Comparison of ENCODE assay signal across 25 cellular contexts in the genomic region with DNA sequence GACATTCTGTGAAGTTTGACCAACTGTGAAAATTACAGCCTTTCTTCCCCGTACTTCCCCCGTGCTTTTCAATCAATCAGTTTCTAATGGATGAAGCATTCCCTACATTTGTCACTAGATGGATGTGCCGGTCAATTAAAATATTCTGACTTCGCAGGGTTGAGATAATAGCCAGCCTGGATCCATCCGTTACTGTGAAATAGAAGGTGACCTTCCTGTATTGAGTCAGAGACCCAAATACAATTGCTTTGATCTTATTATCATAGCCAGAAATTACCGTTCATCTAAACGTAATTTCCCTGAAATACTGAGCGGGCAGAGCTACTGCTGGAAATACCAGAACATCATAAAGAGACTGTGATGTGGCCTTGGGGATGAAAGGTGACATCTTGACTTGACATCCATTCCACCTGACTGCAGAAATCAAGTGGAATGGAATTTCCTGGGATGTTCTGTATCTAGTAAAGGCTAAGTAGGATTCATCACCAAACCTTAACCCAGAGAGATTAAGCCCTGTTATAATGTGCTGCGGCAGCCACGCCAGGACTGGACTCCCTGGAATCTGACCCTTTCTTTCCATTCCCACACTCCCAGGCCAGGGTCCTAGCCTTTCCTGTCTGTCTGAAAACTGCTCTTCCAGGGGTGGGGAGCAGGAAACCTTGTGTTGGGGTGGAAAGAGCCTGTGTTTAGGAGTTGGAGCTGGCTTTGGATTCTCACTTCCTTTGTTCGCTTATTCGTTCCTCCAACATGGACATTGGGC. TPM values are rescaled to one million over a fixed set of nuclear protein-coding genes. Genes with fewer than 3 reads are reported as not detected.
DNase-seq lines count a peak whose midpoint lies in the region; ATAC-seq, FAIRE-seq and TF ChIP-seq lines count a peak whose summit lies in the region.
"Had no signal": no experiment of that assay in that cellular context is flagged by ENCODE, and none has a peak within 500 bp of the region (broad histone marks: within the 10 kb centered on the region; RNA-seq: fewer than 3 reads in every experiment).

No MANE protein-coding gene starts in this region.

- H3K9me2 ChIP-seq in GM23338 (ENCODE audit: insufficient read depth) (no peaks in the 10 kb centered on the region), neural cell (ENCODE audit: insufficient read depth, low read length) (no peaks in the 10 kb centered on the region)

- H3K56ac ChIP-seq in H1 (replicated peaks; ENCODE audit: insufficient read length, low read depth, low read length), result no peak overlapping the region

- ATAC-seq in GM23338 (peak; percentile 28), HG02623 (IDR thresholded peaks at IDR 0.05; ENCODE audit: unreplicated experiment) (no peak), GM19397 (IDR thresholded peaks at IDR 0.05; ENCODE audit: unreplicated experiment) (no peak), GM21526 (IDR thresholded peaks at IDR 0.05; ENCODE audit: low FRiP score, unreplicated experiment) (no peak)
- peak; percentile 16 for ATAC-seq in activated T-helper 17 cell treated with anti-CD3 and anti-CD28 coated beads, Interleukin-2, amount 50 U/mL, for 72 hours (replicated peaks)

- peaks cover 4% of the 10 kb centered on the region for H3K27me3 Mint-ChIP-seq in GM23338 (ENCODE audit: insufficient read depth, low read depth, poor library complexity)
- H3K27me3 Mint-ChIP-seq in activated T-helper 17 cell treated with anti-CD3 and anti-CD28 coated beads, Interleukin-2, amount 50 U/mL, for 72 hours, result no peaks in the 10 kb centered on the region
- H3K27me3 Mint-ChIP-seq: IgD-negative memory B cell had no signal

- no peak overlapping the region for H2BK12ac ChIP-seq in H1 (ENCODE audit: low read depth, low read length)

- no peak overlapping the region for H3K9ac ChIP-seq in H1 (replicated peaks in 1 of 4; ENCODE audit: extremely low read depth in 1 of 4, low read depth in 3 of 4, low read length in 3 of 4)
- H3K9ac ChIP-seq in neural cell (ENCODE audit: low read length), result no peak overlapping the region
- H3K9ac ChIP-seq: GM23248 had no signal

- H3K36me3 ChIP-seq in GM23338 (ENCODE audit: insufficient read depth) (no peaks in the 10 kb centered on the region), H1 (ENCODE audit: control insufficient read depth in 2 of 4, insufficient read depth in 4 of 4, low read length in 3 of 4) (peaks cover 0 to 2% (median 0%) of the 10 kb centered on the region in 4 experiments; a peak in 2 of 8 replicates), neural cell (ENCODE audit: insufficient read depth, low read length) (no peaks in the 10 kb centered on the region)
- H3K36me3 ChIP-seq: HAP-1 had no signal

- no peak overlapping the region for H3K18ac ChIP-seq in H1 (ENCODE audit: extremely low read depth, low read length)

- no peak overlapping the region for H3K27ac ChIP-seq in GM23338 (ENCODE audit: low read depth)
- H3K27ac ChIP-seq in H1 (ENCODE audit: low read depth, low read length), result no peak overlapping the region
- peak overlapping the region; percentile 72 for H3K27ac ChIP-seq in neural cell (ENCODE audit: low read length)
- H3K27ac ChIP-seq: GM23248, HL-60, SJSA1 had no signal

- no peaks in the 10 kb centered on the region for H3K79me1 ChIP-seq in H1 (ENCODE audit: low read depth, low read length)

- no peak overlapping the region for H2BK15ac ChIP-seq in H1 (ENCODE audit: low read length)

- DNase-seq in GM23338 (ENCODE audit: low spot score) (no peak), H1 (ENCODE audit: low read depth in 1 of 2, low spot score in 2 of 2) (no peak), NCI-H1417 treated with DMSO at 0.1 percent for 48 hours (lab: John Stamatoyannopoulos, UW) (no peak)
- DNase-seq: Calu3, DMS79 treated with DMSO at 0.1 percent for 48 hours, GF-D8, GM23248, NCI-H1092, NCI-H1436, NCI-H187, NCI-H2171 treated with DMSO at 0.1 percent for 48 hours, NCI-H446, NCI-H526, Right ventricle myocardium superior, RPMI8226 had no signal

- TF ChIP-seq EP300 in H1 (IDR thresholded peaks at IDR 0.05; ENCODE audit: borderline replicate concordance in 1 of 2, low read depth in 2 of 2, low read length in 2 of 2) (no peak), neural cell (conservative IDR thresholded peaks at IDR 0.05; ENCODE audit: poor library complexity, severe bottlenecking) (no peak)

- TF ChIP-seq POLR2A in H1 (IDR thresholded peaks at IDR 0.05; ENCODE audit: control extremely low read depth in 1 of 2, low read depth in 2 of 2, low read length in 2 of 2), result no peak

- H3K4ac ChIP-seq in H1 (replicated peaks; ENCODE audit: insufficient read length, low read depth, low read length), result no peak overlapping the region

- CTCF ChIA-PET in H1 (lab: Charles Lee; ENCODE audit: partially characterized antibody), result interaction anchor here (0.5 to 6.6 kb wide), 14 partner anchors 10 to 1285 kb away, joined by 3 to 43 read pairs (median 4); no protein-coding TSS in a partner anchor

- H3K4me3 ChIP-seq in GM23338, result no peak overlapping the region
- H3K4me3 ChIP-seq in H1 (ENCODE audit: extremely low read depth in 1 of 4, insufficient read depth in 2 of 4, low read depth in 3 of 4, low read length in 4 of 4), result no peak overlapping the region
- H3K4me3 ChIP-seq in neural cell (ENCODE audit: low read length), result peak overlapping the region; percentile 35
- H3K4me3 ChIP-seq: GM23248, HAP-1, SJSA1 had no signal

- no peak overlapping the region for H4K5ac ChIP-seq in H1 (ENCODE audit: insufficient read length, low read depth, low read length)

- peaks cover 2% of the 10 kb centered on the region for H3K4me1 Mint-ChIP-seq in GM23338
- H3K4me1 Mint-ChIP-seq in activated T-helper 17 cell treated with anti-CD3 and anti-CD28 coated beads, Interleukin-2, amount 50 U/mL, for 72 hours, result no peaks in the 10 kb centered on the region

- no peak overlapping the region for H3K27ac Mint-ChIP-seq in GM23338
- H3K27ac Mint-ChIP-seq in activated T-helper 17 cell treated with anti-CD3 and anti-CD28 coated beads, Interleukin-2, amount 50 U/mL, for 72 hours, result peak overlapping the region; percentile 20
- H3K27ac Mint-ChIP-seq: IgD-negative memory B cell had no signal

- H3K27me3 ChIP-seq in GM23338 (ENCODE audit: insufficient read depth) (no peaks in the 10 kb centered on the region), H1 (replicated peaks in 1 of 4; ENCODE audit: control insufficient read depth in 3 of 4, extremely low read depth in 1 of 4, insufficient read depth in 3 of 4, low read length in 3 of 4) (no peaks in the 10 kb centered on the region; a peak in 1 of 7 replicates), neural cell (ENCODE audit: insufficient read depth, low read depth, low read length) (no peaks in the 10 kb centered on the region)
- H3K27me3 ChIP-seq: SJSA1 had no signal

- no peak overlapping the region for H4K91ac ChIP-seq in H1 (replicated peaks; ENCODE audit: insufficient read length, low read length)

- H3K79me2 ChIP-seq in GM23338 (replicated peaks; ENCODE audit: insufficient read depth) (no peaks in the 10 kb centered on the region), H1 (ENCODE audit: control insufficient read depth in 1 of 2, insufficient read depth in 2 of 2, low read length in 2 of 2) (no peaks in the 10 kb centered on the region), neural cell (replicated peaks; ENCODE audit: insufficient read depth, low read length) (no peaks in the 10 kb centered on the region)

- H3K4me1 ChIP-seq in GM23338 (ENCODE audit: insufficient read depth), result no peaks in the 10 kb centered on the region; the same call in 1 of the 2 replicates
- H3K4me1 ChIP-seq in H1 (replicated peaks in 1 of 4; ENCODE audit: control insufficient read depth in 3 of 4, insufficient read depth in 4 of 4, low read length in 3 of 4), result no peaks in the 10 kb centered on the region
- H3K4me1 ChIP-seq: HAP-1, SJSA1 had no signal

- H3F3A ChIP-seq in GM23338 (replicated peaks; ENCODE audit: low read depth) (0 out of 2 replicates have a peak, but pooled peaks cover 2% of the 10 kb centered on the region), neural cell (ENCODE audit: insufficient read depth, low read length, poor library complexity, severe bottlenecking) (peaks cover 3% of the 10 kb centered on the region)

- H4K20me1 ChIP-seq in GM23338 (replicated peaks; ENCODE audit: insufficient read depth), result no peaks in the 10 kb centered on the region; the same call in 1 of the 2 replicates
- H4K20me1 ChIP-seq in H1 (replicated peaks in 1 of 2; ENCODE audit: control insufficient read depth in 1 of 2, insufficient read depth in 2 of 2, low read length in 2 of 2), result peaks cover 0 to 4% of the 10 kb centered on the region in 2 experiments
- H4K20me1 ChIP-seq in neural cell (ENCODE audit: insufficient read depth), result no peaks in the 10 kb centered on the region

- no peak overlapping the region for H2AK5ac ChIP-seq in H1 (ENCODE audit: low read depth, low read length)

- H3K4me3 Mint-ChIP-seq in GM23338, result no peak overlapping the region
- H3K4me3 Mint-ChIP-seq in activated T-helper 17 cell treated with anti-CD3 and anti-CD28 coated beads, Interleukin-2, amount 50 U/mL, for 72 hours, result no peak overlapping the region
- H3K4me3 Mint-ChIP-seq: IgD-negative memory B cell had no signal

- H2AFZ ChIP-seq in GM23338 (no peak overlapping the region), H1 (ENCODE audit: low read length) (no peak overlapping the region), neural cell (ENCODE audit: low read depth, low read length) (no peak overlapping the region)
- H2AFZ ChIP-seq: GM23248 had no signal

- no peak overlapping the region for H3K14ac ChIP-seq in H1 (ENCODE audit: insufficient read length)

- POLR2A ChIA-PET in H1 (lab: Charles Lee; ENCODE audit: partially characterized antibody), result no interaction called here

- H2BK5ac ChIP-seq in H1 (ENCODE audit: low read depth, low read length), result no peak overlapping the region

- FAIRE-seq in H1 (lab: Jason Lieb, UNC), result peak; percentile 50
- FAIRE-seq: GM12892 had no signal

- H2BK20ac ChIP-seq in H1 (ENCODE audit: low read length), result no peak overlapping the region

- no peak for TF ChIP-seq CTCF in GM23338 (conservative IDR thresholded peaks at IDR 0.05; ENCODE audit: low read depth in 2 of 2)
- TF ChIP-seq CTCF in H1 (IDR thresholded peaks at IDR 0.05; ENCODE audit: control extremely low read depth in 1 of 3, insufficient read depth in 1 of 3, low read depth in 1 of 3, low read length in 3 of 3), result no peak
- peak; percentile 34 for TF ChIP-seq CTCF in neural cell (IDR thresholded peaks at IDR 0.05; ENCODE audit: poor library complexity, severe bottlenecking)

- H3K23me2 ChIP-seq in H1 (ENCODE audit: low read depth, low read length), result no peaks in the 10 kb centered on the region

- H3K23ac ChIP-seq in H1 (ENCODE audit: insufficient read length), result no peak overlapping the region

- H3K4me2 ChIP-seq in GM23338, result no peak overlapping the region
- no peak overlapping the region for H3K4me2 ChIP-seq in H1 (ENCODE audit: insufficient read depth in 1 of 2, low read depth in 2 of 2, low read length in 2 of 2)
- no peak overlapping the region for H3K4me2 ChIP-seq in neural cell (ENCODE audit: low read length)

- H3K36me3 Mint-ChIP-seq in GM23338 (ENCODE audit: low read depth), result peaks cover 21% of the 10 kb centered on the region
- peaks cover 14% of the 10 kb centered on the region for H3K36me3 Mint-ChIP-seq in activated T-helper 17 cell treated with anti-CD3 and anti-CD28 coated beads, Interleukin-2, amount 50 U/mL, for 72 hours (ENCODE audit: low read depth)

- WGBS in H1 (ENCODE audit: extremely low coverage in 1 of 2, insufficient coverage in 1 of 2, insufficient read length in 1 of 2, insufficient replicate concordance in 2 of 2, low coverage in 1 of 2, low lambda C conversion rate in 2 of 2, missing lambda C conversion rate in 1 of 2), 2 experiments, result 90% methylated on average over 12 of the region's 12 CpGs; no CpG with 5 or more reads in 1 of the 2 experiments

- peaks cover 3% of the 10 kb centered on the region; the same call in 2 of the 3 replicates for H3K9me3 Mint-ChIP-seq in GM23338
- H3K9me3 Mint-ChIP-seq in activated T-helper 17 cell treated with anti-CD3 and anti-CD28 coated beads, Interleukin-2, amount 50 U/mL, for 72 hours, result no peaks in the 10 kb centered on the region

- no peak overlapping the region for H4K8ac ChIP-seq in H1 (ENCODE audit: extremely low read depth, insufficient read depth, low read length)

- no peak overlapping the region for H2BK120ac ChIP-seq in H1 (replicated peaks; ENCODE audit: low read depth, low read length)

- TF ChIP-seq RAD21 in H1 (IDR thresholded peaks at IDR 0.05 in 1 of 2, conservative IDR thresholded peaks at IDR 0.05 in 1 of 2; ENCODE audit: low read depth in 2 of 2, low read length in 2 of 2), result no peak
- peak; percentile 40 for TF ChIP-seq RAD21 in neural cell (conservative IDR thresholded peaks at IDR 0.05)

- H3K9me3 ChIP-seq in H1 (ENCODE audit: insufficient read depth in 2 of 2, low read depth in 1 of 2, low read length in 1 of 2) (0 out of 4 replicates have a peak, but pooled peaks cover 0 to 6% of the 10 kb centered on the region in 2 experiments), neural cell (ENCODE audit: low read length) (no peaks in the 10 kb centered on the region)
- H3K9me3 ChIP-seq: HAP-1 had no signal

RNA-seq across cellular contexts. Expression of gene PARVB, which starts 20.9 kb away (rescaled TPM):
- total RNA-seq in GM23338 (2014; rRNA removed; shearing (Covaris generic)), result 7.7 and 15.5 TPM in 2 replicates
- polyA plus RNA-seq in GM23338 (2016; fragmentation: Nextera tagmentation; extraction: Ambion mirVana) (4.0 and 4.3 TPM in 2 replicates), H1 (2011; rRNA removed) (14.5 and 18.4 TPM in 2 replicates), neural cell (0.18 and 1.2 TPM in 2 replicates)
- total RNA-seq in activated T-helper 17 cell treated with anti-CD3 and anti-CD28 coated beads, Interleukin-2, amount 50 U/mL, for 72 hours, result 10 to 100 TPM; 50.2 to 66.1 TPM
- total RNA-seq in H1 (2021; fragmentation: NEBNext Ultra II Directional; extraction: Animal tissue kit (Norgen Biotek cat#: 25700)), result 18.6 and 19.4 TPM in 2 replicates
- 17.5 TPM for polyA plus RNA-seq in H1 (2011; cell fraction: cytosol; rRNA removed)
- polyA plus RNA-seq in H1 (2011; cell fraction: nucleus; rRNA removed), result 14.7 TPM
- polyA plus RNA-seq in H1 (2012, experiment 1 of 2), result 10.9 to 16.8 TPM (median 14.0 TPM) in 4 replicates
- polyA plus RNA-seq in H1 (2012, experiment 2 of 2), result 10.7 TPM
- polyA plus RNA-seq in H1 (2013, experiment 1 of 2), result 7.5 TPM
- 7.3 TPM for polyA plus RNA-seq in H1 (2013, experiment 2 of 2)
- 7.6 and 7.7 TPM in 2 replicates for polyA minus RNA-seq in H1 (2011; rRNA and poly(A)+ RNA removed)
- polyA minus RNA-seq in H1 (2011; cell fraction: cytosol; rRNA and poly(A)+ RNA removed), result 5.4 TPM
- 2.2 TPM for polyA minus RNA-seq in H1 (2011; cell fraction: nucleus; rRNA and poly(A)+ RNA removed)
- polyA minus RNA-seq in neural cell, result 0.35 and 1.2 TPM in 2 replicates

RNA-seq across cellular contexts. Expression of gene SAMM50, which starts 48.0 kb away (rescaled TPM):
- 58.6 and 68.0 TPM in 2 replicates for total RNA-seq in GM23338 (2014; rRNA removed; shearing (Covaris generic))
- polyA plus RNA-seq in GM23338 (2016; fragmentation: Nextera tagmentation; extraction: Ambion mirVana) (49.6 and 60.3 TPM in 2 replicates), H1 (2011; rRNA removed) (45.4 and 47.1 TPM in 2 replicates), neural cell (38.1 and 49.7 TPM in 2 replicates)
- total RNA-seq in activated T-helper 17 cell treated with anti-CD3 and anti-CD28 coated beads, Interleukin-2, amount 50 U/mL, for 72 hours, result 10 to 100 TPM; 31.7 to 57.2 TPM
- 67.2 and 70.3 TPM in 2 replicates for total RNA-seq in H1 (2021; fragmentation: NEBNext Ultra II Directional; extraction: Animal tissue kit (Norgen Biotek cat#: 25700))
- polyA plus RNA-seq in H1 (2011; cell fraction: cytosol; rRNA removed), result 41.9 TPM
- 31.9 TPM for polyA plus RNA-seq in H1 (2011; cell fraction: nucleus; rRNA removed)
- 70.0 to 81.4 TPM (median 74.8 TPM) in 4 replicates for polyA plus RNA-seq in H1 (2012, experiment 1 of 2)
- 55.7 TPM for polyA plus RNA-seq in H1 (2012, experiment 2 of 2)
- polyA plus RNA-seq in H1 (2013, experiment 1 of 2), result 41.7 TPM
- polyA plus RNA-seq in H1 (2013, experiment 2 of 2), result 39.8 TPM
- 35.2 and 38.4 TPM in 2 replicates for polyA minus RNA-seq in H1 (2011; rRNA and poly(A)+ RNA removed)
- 35.2 TPM for polyA minus RNA-seq in H1 (2011; cell fraction: cytosol; rRNA and poly(A)+ RNA removed)
- 16.6 TPM for polyA minus RNA-seq in H1 (2011; cell fraction: nucleus; rRNA and poly(A)+ RNA removed)
- 38.2 and 39.4 TPM in 2 replicates for polyA minus RNA-seq in neural cell

Comparison
In these comparisons a context has a peak if more than half of its experiments do, and no peak if none do; other contexts are left out.
1. ATAC-seq: peak in GM23338 (single experiment) and activated T-helper 17 cell treated with anti-CD3 and anti-CD28 coated beads, Interleukin-2, amount 50 U/mL, for 72 hours (single experiment); none in HG02623 (single experiment), GM19397 (single experiment) and GM21526 (single experiment).